8 cellular contexts compared by ENCODE assay signal in genomic region chr14:73644531-73645247, GRCh38. TPM values are rescaled to one million over a fixed set of nuclear protein-coding genes. Genes with fewer than 3 reads are reported as not detected.
DNase-seq lines count a peak whose midpoint lies in the region; ATAC-seq and TF ChIP-seq lines count a peak whose summit lies in the region.

Gene DNAL1 (plus strand): TSS chr14:73644986. CDS start chr14:73645040, 54 bp downstream.

- peak within 1 kb of the TSS; percentile 91 for H3K27ac Mint-ChIP-seq in activated naive CD4-positive, alpha-beta T cell treated with anti-CD3 and anti-CD28 coated beads, Interleukin-2, amount 50 U/mL, for 24 hours

- DNase-seq in GM06990 (ENCODE audit: extremely low read depth, insufficient read length) (peak; percentile 95), NCI-H1048 (lab: John Stamatoyannopoulos, UW) (peak; percentile 56), SK-N-MC (ENCODE audit: low read depth, low spot score) (peak; percentile 14), glomerular endothelial cell (ENCODE audit: extremely low read depth, low read depth, low spot score) (peak; percentile 29), occipital lobe (lab: John Stamatoyannopoulos, UW) (peak; percentile 92)

- H3K4me3 ChIP-seq in GM06990 (replicated peaks; ENCODE audit: low read depth, low read length) (peak within 1 kb of the TSS; percentile 69), SK-N-MC (peak within 1 kb of the TSS; percentile 88)

- H3K27ac ChIP-seq in SK-N-MC, result peak within 1 kb of the TSS; percentile 33; the same call in 1 of the 2 replicates
- H3K27ac ChIP-seq in temporal lobe (ENCODE audit: low read depth, low read length), result peak within 1 kb of the TSS; percentile 81

- TF ChIP-seq CTCF in GM06990 (IDR thresholded peaks at IDR 0.05; ENCODE audit: insufficient read depth, low read length, poor library complexity, severe bottlenecking), result no peak

- H3K36me3 Mint-ChIP-seq in activated naive CD4-positive, alpha-beta T cell treated with anti-CD3 and anti-CD28 coated beads, Interleukin-2, amount 50 U/mL, for 24 hours, result no peaks in the 10 kb centered on the region

- no peaks in the 10 kb centered on the region for H3K9me3 ChIP-seq in SK-N-MC (ENCODE audit: low read depth, low read length)

- peaks cover 16% of the 10 kb centered on the region for H3K4me1 Mint-ChIP-seq in activated naive CD4-positive, alpha-beta T cell treated with anti-CD3 and anti-CD28 coated beads, Interleukin-2, amount 50 U/mL, for 24 hours

- peak within 1 kb of the TSS; percentile 76 for H3K9ac ChIP-seq in SK-N-MC (ENCODE audit: insufficient read length)

- no peaks in the 10 kb centered on the region for H3K27me3 Mint-ChIP-seq in activated naive CD4-positive, alpha-beta T cell treated with anti-CD3 and anti-CD28 coated beads, Interleukin-2, amount 50 U/mL, for 24 hours

- no peaks in the 10 kb centered on the region for H3K9me3 Mint-ChIP-seq in activated naive CD4-positive, alpha-beta T cell treated with anti-CD3 and anti-CD28 coated beads, Interleukin-2, amount 50 U/mL, for 24 hours

- ATAC-seq in HG02588 (IDR thresholded peaks at IDR 0.05; ENCODE audit: unreplicated experiment), result peak; percentile 95

- H3K36me3 ChIP-seq in GM06990 (ENCODE audit: control insufficient read depth, insufficient read depth, low read length) (no peaks in the 10 kb centered on the region), SK-N-MC (ENCODE audit: insufficient read depth, low read length) (no peaks in the 10 kb centered on the region)

- H3K4me3 Mint-ChIP-seq in activated naive CD4-positive, alpha-beta T cell treated with anti-CD3 and anti-CD28 coated beads, Interleukin-2, amount 50 U/mL, for 24 hours, result peak within 1 kb of the TSS; percentile 98

- H3K27me3 ChIP-seq in GM06990 (replicated peaks; ENCODE audit: control insufficient read depth, insufficient read depth, low read length), result no peaks in the 10 kb centered on the region

RNA-seq across cellular contexts. Expression of gene DNAL1, which starts in this region (rescaled TPM):
- 3.9 and 4.0 TPM in 2 replicates for total RNA-seq in glomerular endothelial cell
- 30.6 TPM for total RNA-seq in occipital lobe
- 21.9 TPM for total RNA-seq in temporal lobe

Comparison
In these comparisons a context has a peak if more than half of its experiments do, and no peak if none do; other contexts are left out.
1. Peak in every context shown above with its lines: DNase-seq, ATAC-seq, H3K4me3 ChIP-seq and H3K27ac ChIP-seq.
2. DNase-seq: peak in every context shown above with its lines; median percentile 95 in GM06990; 92 in occipital lobe; 56 in NCI-H1048; 29 in glomerular endothelial cell; 14 in SK-N-MC.